ENCODE assay signal across 8 cellular contexts in genomic region chr17:76397687-76398522, GRCh38. TPM values are rescaled to one million over a fixed set of nuclear protein-coding genes. Genes with fewer than 3 reads are reported as not detected.
DNase-seq lines count a peak whose midpoint lies in the region; ATAC-seq and TF ChIP-seq lines count a peak whose summit lies in the region.

No MANE protein-coding gene starts in this region.

- H3K4me3 ChIP-seq in liver (ENCODE audit: low read depth in 1 of 3, low read length in 3 of 3): no peak overlapping the region

- H3K9me3 ChIP-seq in liver (ENCODE audit: control insufficient read depth in 4 of 4, low read length in 3 of 4): no peaks in the 10 kb centered on the region

- H3K4me1 ChIP-seq in liver (ENCODE audit: control insufficient read depth in 4 of 4, insufficient read depth in 4 of 4, low read length in 3 of 4): no peaks in the 10 kb centered on the region

- H3K27me3 ChIP-seq in liver (ENCODE audit: control insufficient read depth in 4 of 4, insufficient read depth in 4 of 4, low read length in 3 of 4): no peaks in the 10 kb centered on the region

- no peak overlapping the region for H3K27ac Mint-ChIP-seq in activated CD4-positive, alpha-beta T cell treated with anti-CD3 and anti-CD28 coated beads for 36 hours
- no peak overlapping the region for H3K27ac Mint-ChIP-seq in chondrocyte (ENCODE audit: unreplicated experiment)

- H3K9me3 Mint-ChIP-seq in activated CD4-positive, alpha-beta T cell treated with anti-CD3 and anti-CD28 coated beads for 36 hours (ENCODE audit: low read depth): no peaks in the 10 kb centered on the region
- H3K9me3 Mint-ChIP-seq in chondrocyte (ENCODE audit: low read depth): no peaks in the 10 kb centered on the region

- peak; percentile 91 to 97 for TF ChIP-seq RAD21 in liver (IDR thresholded peaks at IDR 0.05)

- no peaks in the 10 kb centered on the region for H3K27me3 Mint-ChIP-seq in activated CD4-positive, alpha-beta T cell treated with anti-CD3 and anti-CD28 coated beads for 36 hours
- H3K27me3 Mint-ChIP-seq in chondrocyte (ENCODE audit: low read depth): no peaks in the 10 kb centered on the region

- H3K27ac ChIP-seq in liver (ENCODE audit: low read depth in 1 of 2, low read length in 2 of 2): no peak overlapping the region

- H3K4me3 Mint-ChIP-seq in activated CD4-positive, alpha-beta T cell treated with anti-CD3 and anti-CD28 coated beads for 36 hours: no peak overlapping the region
- no peak overlapping the region for H3K4me3 Mint-ChIP-seq in chondrocyte (ENCODE audit: unreplicated experiment)

- POLR2A ChIA-PET in activated CD4-positive, alpha-beta T cell treated with anti-CD3 and anti-CD28 coated beads for 36 hours (lab: Charles Lee): interaction anchor here (0.7 kb wide), 1 partner anchor 168 kb away, joined by 3 read pairs; no protein-coding TSS in a partner anchor

- peaks cover 11 to 57% (median 27%) of the 10 kb centered on the region in 4 donors for H3K36me3 ChIP-seq in liver (ENCODE audit: control insufficient read depth in 4 of 4, insufficient read depth in 3 of 4, low read depth in 1 of 4, low read length in 3 of 4)

- H3K9ac ChIP-seq in liver (ENCODE audit: low read depth in 1 of 2, low read length in 2 of 2): no peak overlapping the region

- DNase-seq in AG09319 (ENCODE audit: extremely low read depth, low read depth) (peak; percentile 66), H4 (ENCODE audit: low spot score) (peak; percentile 81), NCI-H510A (lab: John Stamatoyannopoulos, UW) (peak; percentile 58), chondrocyte (ENCODE audit: low spot score) (peak; percentile 94)
- DNase-seq in activated CD4-positive, alpha-beta T cell treated with anti-CD3 and anti-CD28 coated beads for 36 hours: peak; percentile 92
- peak; percentile 60 to 80 (median 68) for DNase-seq in stimulated activated CD4-positive, alpha-beta T cell treated with anti-CD3 and anti-CD28 coated beads, TNF-alpha, amount 100 ng/mL, for 1 hour (ENCODE audit: low read depth in 3 of 3, low spot score in 1 of 3)

- 53% methylated on average over 16 of the region's 16 CpGs for WGBS in liver

- peaks cover 47% of the 10 kb centered on the region for H3K36me3 Mint-ChIP-seq in activated CD4-positive, alpha-beta T cell treated with anti-CD3 and anti-CD28 coated beads for 36 hours (ENCODE audit: low read depth)
- peaks cover 40% of the 10 kb centered on the region for H3K36me3 Mint-ChIP-seq in chondrocyte (ENCODE audit: low read depth)

- CTCF ChIA-PET in activated CD4-positive, alpha-beta T cell treated with anti-CD3 and anti-CD28 coated beads for 36 hours (lab: Charles Lee): interaction anchor here (0.6 to 4.4 kb wide), 58 partner anchors 8 to 436 kb away, joined by 3 to 89 read pairs (median 4); partner anchors contain the start of genes CDK3, PRPSAP1, QRICH2 and SPHK1

- intact Hi-C loops in activated CD4-positive, alpha-beta T cell treated with anti-CD3 and anti-CD28 coated beads for 36 hours (cut with DNase I, micrococcal nuclease): loop anchor here (1.0 kb wide), 1 partner anchor 95 kb away; no protein-coding TSS in a partner anchor

- no peaks in the 10 kb centered on the region for H3K4me1 Mint-ChIP-seq in activated CD4-positive, alpha-beta T cell treated with anti-CD3 and anti-CD28 coated beads for 36 hours
- H3K4me1 Mint-ChIP-seq in chondrocyte (ENCODE audit: low read depth): no peaks in the 10 kb centered on the region

- peak; percentile 92 for ATAC-seq in activated CD4-positive, alpha-beta T cell treated with anti-CD3 and anti-CD28 coated beads for 36 hours
- no peak for ATAC-seq in GM18870 (IDR thresholded peaks at IDR 0.05; ENCODE audit: unreplicated experiment)

- TF ChIP-seq CTCF in AG09319 (IDR thresholded peaks at IDR 0.05; ENCODE audit: low read depth, low read length): peak; percentile 97
- peak; percentile 91 for TF ChIP-seq CTCF in chondrocyte (IDR thresholded peaks at IDR 0.05)
- TF ChIP-seq CTCF in liver (IDR thresholded peaks at IDR 0.05; ENCODE audit: low read depth, low read length, missing input control): peak; percentile 98

TF ChIP-seq in liver, 16 proteins besides CTCF, POLR2A, EP300 and RAD21:
- TF ChIP-seq EGR1 (IDR thresholded peaks at IDR 0.05; ENCODE audit: low read depth in 2 of 2): no peak
- TF ChIP-seq HNF4A (conservative IDR thresholded peaks at IDR 0.05): no peak
- TF ChIP-seq SP1 (IDR thresholded peaks at IDR 0.05): no peak
- TF ChIP-seq FOXA1 (IDR thresholded peaks at IDR 0.05): no peak
- TF ChIP-seq FOXA2 (IDR thresholded peaks at IDR 0.05): no peak
- no peak for TF ChIP-seq RXRA (IDR thresholded peaks at IDR 0.05)
- TF ChIP-seq ZBTB33 (IDR thresholded peaks at IDR 0.05): no peak
- no peak for TF ChIP-seq HNF4G (IDR thresholded peaks at IDR 0.05)
- no peak for TF ChIP-seq MAX (IDR thresholded peaks at IDR 0.05)
- TF ChIP-seq JUND (IDR thresholded peaks at IDR 0.05): no peak
- no peak for TF ChIP-seq TAF1 (conservative IDR thresholded peaks at IDR 0.05)
- TF ChIP-seq GABPA (IDR thresholded peaks at IDR 0.05 in 1 of 2, conservative IDR thresholded peaks at IDR 0.05 in 1 of 2): no peak
- TF ChIP-seq YY1 (IDR thresholded peaks at IDR 0.05): no peak
- TF ChIP-seq NR2F2 (IDR thresholded peaks at IDR 0.05): no peak
- TF ChIP-seq ATF3 (IDR thresholded peaks at IDR 0.05): no peak
- TF ChIP-seq REST (IDR thresholded peaks at IDR 0.05): no peak
TF ChIP-seq in liver: peak in this region for 0.

RNA-seq across cellular contexts. Expression of gene SPHK1, which starts 13.5 kb away (rescaled TPM):
- 7.8 and 9.2 TPM in 2 replicates for total RNA-seq in H4 (2014; rRNA removed; shearing (Covaris generic))
- total RNA-seq in activated CD4-positive, alpha-beta T cell treated with anti-CD3 and anti-CD28 coated beads for 36 hours: 10 to 100 TPM in 1 of 2 experiments, 1 to 10 TPM in 1; 7.4 to 11.7 TPM
- total RNA-seq in chondrocyte: 5.8 to 12.8 TPM (median 12.7 TPM) in 3 replicates
- total RNA-seq in liver: 10 to 100 TPM in 1 of 2 donors, under 1 TPM in 1; 0.92 to 11.4 TPM
- 1 to 10 TPM in 1 of 2 donors, under 1 TPM in 1; 0.89 to 1.3 TPM for polyA plus RNA-seq in liver

RNA-seq across cellular contexts. Expression of gene PRPSAP1, which starts 44.2 kb away (rescaled TPM):
- total RNA-seq in H4 (2014; rRNA removed; shearing (Covaris generic)): 48.1 and 49.7 TPM in 2 replicates
- total RNA-seq in activated CD4-positive, alpha-beta T cell treated with anti-CD3 and anti-CD28 coated beads for 36 hours: 10 to 100 TPM; 26.7 to 34.9 TPM
- total RNA-seq in chondrocyte: 41.4 to 59.0 TPM (median 55.3 TPM) in 3 replicates
- 10 to 100 TPM; 21.4 to 78.1 TPM for total RNA-seq in liver
- 10 to 100 TPM; 33.9 to 71.3 TPM for polyA plus RNA-seq in liver

RNA-seq across cellular contexts. Expression of gene UBE2O, which starts 55.0 kb away (rescaled TPM):
- total RNA-seq in H4 (2014; rRNA removed; shearing (Covaris generic)): 14.7 and 16.2 TPM in 2 replicates
- 10 to 100 TPM; 28.1 to 30.7 TPM for total RNA-seq in activated CD4-positive, alpha-beta T cell treated with anti-CD3 and anti-CD28 coated beads for 36 hours
- total RNA-seq in chondrocyte: 20.0 to 22.1 TPM (median 22.0 TPM) in 3 replicates
- total RNA-seq in liver: 10 to 100 TPM; 13.1 to 71.5 TPM
- 1 to 10 TPM; 3.3 to 5.4 TPM for polyA plus RNA-seq in liver
